7 cellular contexts compared by ENCODE assay signal in the genomic region with DNA sequence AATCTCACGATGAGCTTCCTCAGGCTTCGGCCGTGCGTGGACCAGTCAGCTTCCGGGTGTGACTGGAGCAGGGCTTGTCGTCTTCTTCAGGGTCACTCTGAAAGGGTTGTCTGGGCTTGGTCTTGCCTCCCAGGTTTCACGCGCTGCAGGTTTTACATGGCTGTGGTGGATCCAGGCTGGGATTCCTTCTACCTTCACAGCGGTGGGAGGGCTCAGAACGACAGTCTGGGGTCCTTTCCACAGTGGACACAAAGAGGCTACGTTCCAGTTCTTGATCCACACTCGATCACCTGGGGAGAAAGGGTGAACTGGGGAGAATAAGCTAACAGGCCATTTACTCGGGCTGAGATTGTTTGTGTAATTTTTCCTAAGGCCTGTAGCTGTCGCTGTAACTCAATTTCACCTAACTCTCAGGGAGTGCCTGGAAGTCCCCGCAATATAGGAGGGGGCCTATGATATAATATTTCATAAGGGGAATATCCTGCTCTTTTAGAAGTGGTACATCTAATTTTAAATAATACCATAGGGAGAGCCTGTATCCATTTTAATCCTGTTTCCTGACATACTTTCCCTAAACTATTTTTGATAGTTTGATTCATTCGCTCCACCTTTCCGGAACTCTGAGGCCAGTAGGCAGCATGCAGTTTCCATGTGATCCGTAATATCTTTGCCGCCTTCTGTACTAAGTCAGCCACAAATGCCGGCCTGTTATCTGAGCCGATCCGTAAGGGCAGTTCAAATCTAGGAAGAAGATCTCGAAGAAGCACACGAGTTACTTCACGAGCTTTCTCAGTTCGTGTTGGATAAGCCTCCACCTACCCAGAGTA.
DNase-seq lines count a peak whose midpoint lies in the region; ATAC-seq and TF ChIP-seq lines count a peak whose summit lies in the region.
"Not testable (repeated sequence)": the region's sequence is repeated elsewhere in the genome, so short reads cannot be mapped to it uniquely, and the experiment has no call there.

No MANE protein-coding gene starts in this region.

- not testable (repeated sequence) for H3K27ac ChIP-seq in OCI-LY3 (ENCODE audit: low read length)
- H3K27ac ChIP-seq in left lung, result peak overlapping the region; percentile 67 to 72
- peak overlapping the region; percentile 76 for H3K27ac ChIP-seq in trophoblast cell (ENCODE audit: low read depth, low read length)

- not testable (repeated sequence) for ATAC-seq in left lung

- WGBS in trophoblast cell (ENCODE audit: extremely low coverage, insufficient coverage, insufficient read length), result no CpG with 5 or more reads among the region's 26 CpGs

- not testable (repeated sequence) for H3K9me3 ChIP-seq in OCI-LY3 (ENCODE audit: insufficient read depth, low read length); left lung; trophoblast cell (ENCODE audit: insufficient read depth, low read depth, low read length)

- H4K20me1 ChIP-seq in OCI-LY3 (ENCODE audit: insufficient read depth, low read length), result not testable (repeated sequence)

- H2BK120ac ChIP-seq in trophoblast cell (ENCODE audit: insufficient read depth, low read length, poor library complexity), result not testable (repeated sequence)

- intact Hi-C loops in left lung (cut with DNase I), result not testable (repeated sequence)

- H3K4me3 ChIP-seq in OCI-LY3 (ENCODE audit: low read length) (peak overlapping the region; percentile 59; the same call in 1 of the 2 replicates), epithelial cell of esophagus (ENCODE audit: low read length) (peak overlapping the region; percentile 39), left lung (peak overlapping the region in 1 of 2 donors; percentile 3)
- H3K4me3 ChIP-seq in astrocyte of the cerebellum (ENCODE audit: low read depth, low read length); trophoblast cell (ENCODE audit: low read depth, low read length): not testable (repeated sequence)

- peak; percentile 5 for DNase-seq in DMS153 (lab: John Stamatoyannopoulos, UW)
- peak; percentile 41 for DNase-seq in HT-29 (ENCODE audit: low spot score)
- not testable (repeated sequence) for DNase-seq in astrocyte of the cerebellum (ENCODE audit: low read depth); epithelial cell of esophagus (ENCODE audit: low read depth); left lung
- DNase-seq in trophoblast cell, result peak; percentile 62 to 72

- not testable (repeated sequence) for H4K12ac ChIP-seq in trophoblast cell (ENCODE audit: low read depth, low read length)

- not testable (repeated sequence) for H3K18ac ChIP-seq in trophoblast cell (ENCODE audit: low read length)

- not testable (repeated sequence) for H3K27me3 ChIP-seq in OCI-LY3 (ENCODE audit: low read depth, low read length); left lung; trophoblast cell (ENCODE audit: insufficient read depth, low read length)

- H3K9ac ChIP-seq in OCI-LY3 (ENCODE audit: low read length); trophoblast cell (ENCODE audit: low read length): not testable (repeated sequence)

- in situ Hi-C loops in astrocyte of the cerebellum (cut with HindIII; ENCODE audit: low sequenced_read_pairs), result not testable (repeated sequence)

- peak overlapping the region; percentile 63; the same call in 1 of the 2 replicates for H3K4me2 ChIP-seq in OCI-LY3 (ENCODE audit: low read length)
- not testable (repeated sequence) for H3K4me2 ChIP-seq in trophoblast cell (ENCODE audit: low read length)

- H2AFZ ChIP-seq in OCI-LY3 (ENCODE audit: low read depth, low read length); trophoblast cell (ENCODE audit: insufficient read depth, low read length, poor library complexity): not testable (repeated sequence)

- not testable (repeated sequence) for H3K14ac ChIP-seq in trophoblast cell (ENCODE audit: low read length)

- not testable (repeated sequence) for H2BK12ac ChIP-seq in trophoblast cell (ENCODE audit: low read length)

- H3K79me2 ChIP-seq in OCI-LY3 (ENCODE audit: low read length); trophoblast cell (ENCODE audit: control insufficient read depth, insufficient read depth, low read length, poor library complexity): not testable (repeated sequence)

- H4K91ac ChIP-seq in trophoblast cell (ENCODE audit: low read depth, low read length), result not testable (repeated sequence)

- not testable (repeated sequence) for H2AK5ac ChIP-seq in trophoblast cell (ENCODE audit: low read length)

- H3K36me3 ChIP-seq in OCI-LY3 (replicated peaks; ENCODE audit: low read depth, low read length); left lung; trophoblast cell (ENCODE audit: control insufficient read depth in 1 of 2, insufficient read depth in 2 of 2, low read length in 2 of 2): not testable (repeated sequence)

- not testable (repeated sequence) for H3K4me1 ChIP-seq in OCI-LY3 (ENCODE audit: low read length); left lung; trophoblast cell (ENCODE audit: control insufficient read depth in 1 of 2, insufficient read depth in 2 of 2, low read length in 2 of 2)

- not testable (repeated sequence) for H4K8ac ChIP-seq in trophoblast cell (ENCODE audit: low read depth, low read length)

- peak; percentile 32 for TF ChIP-seq CTCF in OCI-LY3 (IDR thresholded peaks at IDR 0.05; ENCODE audit: low read depth, low read length)
- peak; percentile 29 for TF ChIP-seq CTCF in astrocyte of the cerebellum (IDR thresholded peaks at IDR 0.05; ENCODE audit: low read depth, low read length, missing control alignments)
- TF ChIP-seq CTCF in epithelial cell of esophagus (IDR thresholded peaks at IDR 0.05; ENCODE audit: insufficient read depth, low read depth, low read length, missing control alignments), result peak; percentile 44
- peak in 1 of 2 donors; percentile 23 for TF ChIP-seq CTCF in left lung (IDR thresholded peaks at IDR 0.05)

- H3K23ac ChIP-seq in trophoblast cell (ENCODE audit: low read length), result not testable (repeated sequence)

- H3K79me1 ChIP-seq in trophoblast cell (ENCODE audit: low read length), result not testable (repeated sequence)

- H3K4ac ChIP-seq in trophoblast cell (ENCODE audit: low read depth, low read length), result not testable (repeated sequence)

- peak overlapping the region; percentile 82 for H2BK5ac ChIP-seq in trophoblast cell (ENCODE audit: low read depth, low read length, poor library complexity)
